Comparison of ENCODE assay signal across 8 cellular contexts in genomic region chr2:101751875-101752619, GRCh38. TPM values are rescaled to one million over a fixed set of nuclear protein-coding genes. Genes with fewer than 3 reads are reported as not detected.
DNase-seq lines count a peak whose midpoint lies in the region; ATAC-seq and TF ChIP-seq lines count a peak whose summit lies in the region.

No MANE protein-coding gene starts in this region.

- no peak overlapping the region for H4K5ac ChIP-seq in mesendoderm (ENCODE audit: low read length)

- no peak overlapping the region for H3K18ac ChIP-seq in mesendoderm (ENCODE audit: low read length)

- H3K23ac ChIP-seq in mesendoderm (ENCODE audit: low read length): no peak overlapping the region

- peak; percentile 85 for ATAC-seq in GM21737 (IDR thresholded peaks at IDR 0.05; ENCODE audit: unreplicated experiment)
- peak; percentile 54 for ATAC-seq in left lobe of liver

- CTCF ChIA-PET in HEK293T (lab: Yijun Ruan, JAX): interaction anchor here (1.4 kb wide), 1 partner anchor 52 kb away, joined by 4 read pairs; no protein-coding TSS in a partner anchor

- peaks cover 67% of the 10 kb centered on the region for H3K79me2 ChIP-seq in mesendoderm (ENCODE audit: control insufficient read depth, insufficient read depth, low read length)

- POLR2A ChIA-PET in HEK293T (lab: Yijun Ruan, JAX): no interaction called here

- H3K36me3 ChIP-seq in mesendoderm (ENCODE audit: control insufficient read depth, insufficient read depth, low read length): no peaks in the 10 kb centered on the region

- H2AK5ac ChIP-seq in mesendoderm (ENCODE audit: low read length): no peak overlapping the region

- H4K8ac ChIP-seq in mesendoderm (ENCODE audit: low read depth, low read length): no peak overlapping the region

- no peak overlapping the region for H3K4me3 ChIP-seq in mesendoderm (ENCODE audit: low read length)

- no peak overlapping the region for H3K9ac ChIP-seq in mesendoderm (ENCODE audit: low read length)

- H2BK15ac ChIP-seq in mesendoderm (replicated peaks; ENCODE audit: low read depth): no peak overlapping the region

- no peak overlapping the region for H3K56ac ChIP-seq in mesendoderm (ENCODE audit: low read length)

- no peak overlapping the region for H2BK120ac ChIP-seq in mesendoderm (ENCODE audit: low read depth, low read length)

- no peak overlapping the region for H2BK5ac ChIP-seq in mesendoderm (ENCODE audit: low read length)

- peaks cover 3% of the 10 kb centered on the region for H3K4me1 ChIP-seq in mesendoderm (ENCODE audit: control insufficient read depth, low read depth, low read length)

- DNase-seq in EH (ENCODE audit: low read depth) (peak; percentile 41), MV-4-11 (lab: John Stamatoyannopoulos, UW) (peak; percentile 55), left lobe of liver (ENCODE audit: low spot score) (no peak), NCI-H524 treated with DMSO at 0.1 percent for 48 hours (lab: John Stamatoyannopoulos, UW) (no peak), kidney glomerular epithelial cell (lab: John Stamatoyannopoulos, UW) (no peak), mesendoderm (no peak), HEK293T (ENCODE audit: extremely low spot score) (no peak)

- no peak overlapping the region for H3K4me2 ChIP-seq in mesendoderm (ENCODE audit: low read length)

- no peak overlapping the region for H3K4ac ChIP-seq in mesendoderm (ENCODE audit: low read depth, low read length)

- H3K27ac ChIP-seq in mesendoderm (ENCODE audit: low read depth, low read length): no peak overlapping the region

- no peaks in the 10 kb centered on the region for H3K27me3 ChIP-seq in mesendoderm (ENCODE audit: insufficient read depth, low read length, poor library complexity)

- H3K79me1 ChIP-seq in mesendoderm (ENCODE audit: low read length): peaks cover 23% of the 10 kb centered on the region

- WGBS in mesendoderm (ENCODE audit: extremely low coverage, insufficient coverage, low lambda C conversion rate): no CpG with 5 or more reads among the region's 3 CpGs

TF ChIP-seq in HEK293T, 16 proteins besides CTCF, POLR2A, EP300 and RAD21:
- TF ChIP-seq L3MBTL2 (conservative IDR thresholded peaks at IDR 0.05): no peak
- TF ChIP-seq FOXA1 (IDR thresholded peaks at IDR 0.05): no peak
- no peak for TF ChIP-seq BHLHE40 (IDR thresholded peaks at IDR 0.05; ENCODE audit: borderline replicate concordance)
- no peak for TF ChIP-seq FOXK2 (IDR thresholded peaks at IDR 0.05)
- no peak for TF ChIP-seq NFRKB (IDR thresholded peaks at IDR 0.05)
- no peak for TF ChIP-seq TARDBP (IDR thresholded peaks at IDR 0.05)
- TF ChIP-seq SUZ12 (IDR thresholded peaks at IDR 0.05): no peak
- TF ChIP-seq FOXM1 (IDR thresholded peaks at IDR 0.05; ENCODE audit: borderline replicate concordance): no peak
- no peak for TF ChIP-seq HDGF (IDR thresholded peaks at IDR 0.05; ENCODE audit: borderline replicate concordance)
- no peak for TF ChIP-seq ZNF384 (IDR thresholded peaks at IDR 0.05)
- no peak for TF ChIP-seq CTBP1 (IDR thresholded peaks at IDR 0.05; ENCODE audit: borderline replicate concordance)

RNA-seq across cellular contexts. Expression of gene MAP4K4, which starts 54.5 kb away (rescaled TPM):
- 30.2 TPM for total RNA-seq in left lobe of liver
- 120 TPM for polyA plus RNA-seq in mesendoderm (2013, experiment 1 of 2)
- 121 TPM for polyA plus RNA-seq in mesendoderm (2013, experiment 2 of 2)

Comparison
In these comparisons a context has a peak if more than half of its experiments do, and no peak if none do; other contexts are left out.
1. DNase-seq: peak in EH (single experiment) and MV-4-11 (single experiment); none in left lobe of liver (single experiment), NCI-H524 treated with DMSO at 0.1 percent for 48 hours (single experiment), kidney glomerular epithelial cell (single experiment), mesendoderm (single experiment) and HEK293T (single experiment).